8 cellular contexts compared by ENCODE assay signal in genomic region chr2:106192752-106193490, GRCh38. TPM values are rescaled to one million over a fixed set of nuclear protein-coding genes. Genes with fewer than 3 reads are reported as not detected.
DNase-seq lines count a peak whose midpoint lies in the region; ATAC-seq lines count a peak whose summit lies in the region.

No MANE protein-coding gene starts in this region.

- H3K9me3 Mint-ChIP-seq in activated CD4-positive, alpha-beta T cell treated with anti-CD3 and anti-CD28 coated beads for 36 hours (ENCODE audit: low read depth) = no peaks in the 10 kb centered on the region

- peaks cover 56% of the 10 kb centered on the region for H3K4me1 Mint-ChIP-seq in activated CD4-positive, alpha-beta T cell treated with anti-CD3 and anti-CD28 coated beads for 36 hours

- H3K79me2 ChIP-seq in ACC112 (ENCODE audit: control insufficient read depth, insufficient read depth, low read length, unreplicated experiment) = peaks cover 27% of the 10 kb centered on the region

- H3K9me3 ChIP-seq in muscle layer of duodenum (ENCODE audit: control insufficient read depth in 1 of 2, low read length in 2 of 2) = no peaks in the 10 kb centered on the region

- H3K27me3 ChIP-seq in ACC112 (ENCODE audit: insufficient read depth, low read length) (no peaks in the 10 kb centered on the region), muscle layer of duodenum (ENCODE audit: low read depth, low read length) (no peaks in the 10 kb centered on the region)

- H3K4me3 ChIP-seq in ACC112 (ENCODE audit: low read depth, low read length) (peak overlapping the region; percentile 91), muscle layer of duodenum (ENCODE audit: low read depth in 1 of 2, low read length in 2 of 2) (peak overlapping the region; percentile 68 to 78)

- POLR2A ChIA-PET in activated CD4-positive, alpha-beta T cell treated with anti-CD3 and anti-CD28 coated beads for 36 hours (lab: Charles Lee) = interaction anchor here (0.5 to 1.3 kb wide), 6 partner anchors 31 to 373 kb away, joined by 3 to 8 read pairs (median 4); no protein-coding TSS in a partner anchor

- peak overlapping the region; percentile 80 for H3K4me3 Mint-ChIP-seq in activated CD4-positive, alpha-beta T cell treated with anti-CD3 and anti-CD28 coated beads for 36 hours

- H3K27me3 Mint-ChIP-seq in activated CD4-positive, alpha-beta T cell treated with anti-CD3 and anti-CD28 coated beads for 36 hours = no peaks in the 10 kb centered on the region

- no peaks in the 10 kb centered on the region for H3K36me3 ChIP-seq in ACC112 (ENCODE audit: insufficient read depth, low read length)
- no peaks in the 10 kb centered on the region for H3K36me3 ChIP-seq in muscle layer of duodenum (ENCODE audit: control insufficient read depth in 1 of 2, insufficient read depth in 2 of 2, low read length in 2 of 2)

- H3K4me1 ChIP-seq in ACC112 (ENCODE audit: control insufficient read depth, insufficient read depth, low read length, unreplicated experiment) (peaks cover 8% of the 10 kb centered on the region), muscle layer of duodenum (ENCODE audit: control insufficient read depth in 1 of 2, insufficient read depth in 2 of 2, low read length in 2 of 2) (peaks cover 5 to 31% of the 10 kb centered on the region in 2 donors)

- peaks cover 17% of the 10 kb centered on the region for H3K36me3 Mint-ChIP-seq in activated CD4-positive, alpha-beta T cell treated with anti-CD3 and anti-CD28 coated beads for 36 hours (ENCODE audit: low read depth)

- H3K27ac ChIP-seq in ACC112 (ENCODE audit: low read depth, low read length) (peak overlapping the region; percentile 3; the same call in 1 of the 2 replicates), muscle layer of duodenum (ENCODE audit: low read length) (peak overlapping the region; percentile 65)

- CTCF ChIA-PET in activated CD4-positive, alpha-beta T cell treated with anti-CD3 and anti-CD28 coated beads for 36 hours (lab: Charles Lee) = interaction anchor here (0.6 to 2.0 kb wide), 15 partner anchors 9 to 420 kb away, joined by 3 to 6 read pairs (median 3); no protein-coding TSS in a partner anchor

- peak overlapping the region; percentile 80 for H2AFZ ChIP-seq in ACC112 (ENCODE audit: low read length, unreplicated experiment)

- ATAC-seq in GM18498 (IDR thresholded peaks at IDR 0.05; ENCODE audit: unreplicated experiment) (peak; percentile 33), HG02884 (IDR thresholded peaks at IDR 0.05; ENCODE audit: unreplicated experiment) (peak; percentile 52)
- ATAC-seq in activated CD4-positive, alpha-beta T cell treated with anti-CD3 and anti-CD28 coated beads for 36 hours = peak; percentile 76
- peak; percentile 69 for ATAC-seq in stimulated activated naive CD8-positive, alpha-beta T cell treated with anti-CD3 and anti-CD28 coated beads, Interleukin-15, Interleukin-2, amounts not matched to agents 100 U/mL and 50 U/mL, for 24 hours

- peak; percentile 78 for DNase-seq in NCI-H2029 (lab: John Stamatoyannopoulos, UW)
- peak; percentile 81 for DNase-seq in activated CD4-positive, alpha-beta T cell treated with anti-CD3 and anti-CD28 coated beads for 36 hours
- peak; percentile 10 for DNase-seq in effector CD8-positive, alpha-beta T cell (lab: John Stamatoyannopoulos, UW)
- peak; percentile 61 for DNase-seq in stimulated activated naive CD8-positive, alpha-beta T cell treated with anti-CD3 and anti-CD28 coated beads, Interleukin-15, Interleukin-2, amounts not matched to agents 100 U/mL and 50 U/mL, for 24 hours

- intact Hi-C loops in activated CD4-positive, alpha-beta T cell treated with anti-CD3 and anti-CD28 coated beads for 36 hours (cut with DNase I, micrococcal nuclease) = loop anchor here (2.0 to 10.0 kb wide), 10 partner anchors 32 to 1158 kb away; partner anchors contain the start of gene MRPS9 (in 1 of the 2)

- peak overlapping the region; percentile 91 for H3K27ac Mint-ChIP-seq in activated CD4-positive, alpha-beta T cell treated with anti-CD3 and anti-CD28 coated beads for 36 hours

RNA-seq across cellular contexts. Expression of gene UXS1, which starts 1.2 kb away (rescaled TPM):
- 10 to 100 TPM; 35.6 to 37.7 TPM for total RNA-seq in activated CD4-positive, alpha-beta T cell treated with anti-CD3 and anti-CD28 coated beads for 36 hours

Comparison
In these comparisons a context has a peak if more than half of its experiments do, and no peak if none do; other contexts are left out.
1. Peak in every context shown above with its lines: DNase-seq, ATAC-seq, H3K4me3 ChIP-seq and H3K27ac ChIP-seq.
2. DNase-seq: peak in every context shown above with its lines; median percentile 81 in activated CD4-positive, alpha-beta T cell treated with anti-CD3 and anti-CD28 coated beads for 36 hours; 78 in NCI-H2029; 61 in stimulated activated naive CD8-positive, alpha-beta T cell treated with anti-CD3 and anti-CD28 coated beads, Interleukin-15, Interleukin-2, amounts not matched to agents 100 U/mL and 50 U/mL, for 24 hours; 10 in effector CD8-positive, alpha-beta T cell.